Comparison of ENCODE assay signal across 23 cellular contexts in genomic region chr4:5021546-5021945, GRCh38. TPM values are rescaled to one million over a fixed set of nuclear protein-coding genes. Genes with fewer than 3 reads are reported as not detected.
"Had no signal": no experiment of that assay in that cellular context is flagged by ENCODE, and none has a peak within 500 bp of the region (broad histone marks: within the 10 kb centered on the region; RNA-seq: fewer than 3 reads in every experiment).

No MANE protein-coding gene starts in this region.

- ATAC-seq: T-cell had no signal

- DNase-seq: Karpas-422, KG1, MM.1S, NCI-H1048, NCI-H1105, NCI-H1417, NCI-H1436 treated with DMSO at 0.1 percent for 48 hours, NCI-H1694, NCI-H187 treated with DMSO at 0.1 percent for 48 hours, NCI-H2029 treated with DMSO at 0.1 percent for 48 hours, NCI-H2107, NCI-H2227 treated with DMSO at 0.1 percent for 48 hours, NCI-H524 treated with DMSO at 0.1 percent for 48 hours, NCI-H69, NCI-H774, RPMI8226, SHP77, SK-N-SH, SW 1271, T-cell had no signal

- H3K9me3 ChIP-seq: SK-N-SH had no signal

RNA-seq across cellular contexts. Expression of gene CYTL1, which starts 2.3 kb away (rescaled TPM):
- total RNA-seq: HT-29, NCI-H460, SK-MEL-5 had no signal

RNA-seq across cellular contexts. Expression of gene STK32B, which starts 29.7 kb away (rescaled TPM):
- total RNA-seq: HT-29 had no signal
